2 cellular contexts compared by ENCODE assay signal in the genomic region with DNA sequence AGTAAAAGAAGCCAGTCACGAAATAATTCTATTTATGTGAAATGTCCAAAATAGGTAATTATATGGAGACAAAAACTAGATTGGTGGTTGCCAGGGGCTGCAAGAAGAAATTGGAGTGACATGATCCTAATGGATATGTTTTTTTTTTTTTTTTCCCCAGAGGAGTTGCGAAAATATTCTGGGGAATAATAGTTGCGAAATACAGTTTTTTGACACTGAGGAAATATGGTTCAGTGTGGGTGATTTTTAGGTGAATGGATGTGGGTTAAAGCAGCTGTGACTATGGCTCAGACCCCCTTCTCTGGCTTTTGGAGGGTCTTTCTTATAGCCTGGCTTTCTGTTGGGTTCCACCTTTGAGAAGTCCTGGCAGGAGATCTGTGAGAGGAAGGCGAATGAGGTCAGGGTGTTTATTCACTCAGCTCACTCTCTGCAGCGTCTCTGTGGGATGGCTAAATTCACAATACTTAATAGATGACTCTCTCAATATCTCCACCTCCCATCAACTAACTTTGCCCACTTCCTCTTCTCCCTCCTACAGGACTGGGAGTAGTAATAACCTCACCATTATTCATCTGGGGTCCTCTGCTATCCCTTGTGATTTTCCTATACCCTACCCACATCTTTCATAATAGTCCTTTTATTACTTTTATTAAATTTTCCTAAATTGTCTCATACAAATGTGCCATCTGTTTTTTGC.
A peak's percentile ranks its signal among the peaks of the same experiment; 100 is the strongest.
TF ChIP-seq lines count a peak whose summit lies in the region.

No MANE protein-coding gene starts in this region.

TF ChIP-seq in GM12891, 5 proteins besides CTCF, POLR2A, EP300 and RAD21:
- TF ChIP-seq POU2F2 (IDR thresholded peaks at IDR 0.05; ENCODE audit: low read depth, low read length) (no peak), PAX5 (IDR thresholded peaks at IDR 0.05; ENCODE audit: insufficient read depth, low read length, severe bottlenecking) (no peak), TAF1 (IDR thresholded peaks at IDR 0.05; ENCODE audit: low read depth, low read length) (no peak), SPI1 (IDR thresholded peaks at IDR 0.05; ENCODE audit: low read depth, low read length) (peak; percentile 42), POLR2AphosphoS5 (IDR thresholded peaks at IDR 0.05; ENCODE audit: low read depth, low read length) (no peak)
TF ChIP-seq in GM12891: peak in this region for 1.

TF ChIP-seq in GM12878, 131 proteins besides CTCF, POLR2A, EP300 and RAD21:
- TF ChIP-seq ZNF24 (IDR thresholded peaks at IDR 0.05) = no peak
- TF ChIP-seq, protein P1, sequence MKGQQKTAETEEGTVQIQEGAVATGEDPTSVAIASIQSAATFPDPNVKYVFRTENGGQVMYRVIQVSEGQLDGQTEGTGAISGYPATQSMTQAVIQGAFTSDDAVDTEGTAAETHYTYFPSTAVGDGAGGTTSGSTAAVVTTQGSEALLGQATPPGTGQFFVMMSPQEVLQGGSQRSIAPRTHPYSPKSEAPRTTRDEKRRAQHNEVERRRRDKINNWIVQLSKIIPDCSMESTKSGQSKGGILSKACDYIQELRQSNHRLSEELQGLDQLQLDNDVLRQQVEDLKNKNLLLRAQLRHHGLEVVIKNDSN (IDR thresholded peaks at IDR 0.05; ENCODE audit: borderline replicate concordance, extremely low read length, insufficient read depth, low read depth, low read length) = no peak
- peak; percentile 47; the same call in 1 of the 2 replicates for TF ChIP-seq SPI1 (IDR thresholded peaks at IDR 0.05; ENCODE audit: borderline replicate concordance, insufficient read depth, low read depth, low read length)
